In genomic region chr6:15816661-15817060, GRCh38 we compare ENCODE assay signal across 28 cellular contexts.
"Had no signal": no experiment of that assay in that cellular context is flagged by ENCODE, and none has a peak within 500 bp of the region (broad histone marks: within the 10 kb centered on the region; RNA-seq: fewer than 3 reads in every experiment).

No MANE protein-coding gene starts in this region.

- H3K9me3 Mint-ChIP-seq: naive thymus-derived CD4-positive, alpha-beta T cell; natural killer cell; nephron; stimulated activated effector memory CD8-positive, alpha-beta T cell treated with anti-CD3 and anti-CD28 coated beads, Interleukin-12 subunit alpha, Interleukin-12 subunit beta, amount 100 ng/mL, for 72 hours; stimulated activated naive B cell treated with anti-CD40 and anti-IgM and Interleukin-4, amounts not matched to agents 10 μg/mL and 1 μg/mL and 100 μg/mL, for 72 hours; stimulated activated naive CD8-positive, alpha-beta T cell treated with anti-CD3 and anti-CD28 coated beads, Interleukin-15, Interleukin-2, amounts not matched to agents 100 ng/mL and 50 ng/mL, for 24 hours had no signal

- H3K9me3 ChIP-seq: ovary, psoas muscle, right lobe of liver, sigmoid colon, stomach, thoracic aorta, thyroid gland, tibial nerve, upper lobe of right lung, vagina had no signal

- H3K36me3 Mint-ChIP-seq: naive thymus-derived CD4-positive, alpha-beta T cell; natural killer cell; stimulated activated effector memory CD8-positive, alpha-beta T cell treated with anti-CD3 and anti-CD28 coated beads, Interleukin-12 subunit alpha, Interleukin-12 subunit beta, amount 100 ng/mL, for 72 hours; stimulated activated naive B cell treated with anti-CD40 and anti-IgM and Interleukin-4, amounts not matched to agents 10 μg/mL and 1 μg/mL and 100 μg/mL, for 72 hours; type B pancreatic cell had no signal

- H3K27me3 Mint-ChIP-seq: type B pancreatic cell had no signal

- H3K4me3 ChIP-seq: ovary, psoas muscle, right lobe of liver, sigmoid colon, stomach, thoracic aorta, thyroid gland, tibial nerve, upper lobe of right lung, vagina had no signal

- H2AFZ ChIP-seq: parathyroid adenoma had no signal

- H3K4me1 ChIP-seq: parathyroid adenoma, psoas muscle, right lobe of liver, sigmoid colon, stomach, thyroid gland, tibial nerve, upper lobe of right lung, vagina had no signal

- ATAC-seq: naive thymus-derived CD4-positive, alpha-beta T cell; natural killer cell; psoas muscle; right cardiac atrium; right lobe of liver; stimulated activated effector memory CD8-positive, alpha-beta T cell treated with anti-CD3 and anti-CD28 coated beads, Interleukin-12 subunit alpha, Interleukin-12 subunit beta, amount 100 ng/mL, for 72 hours; stimulated activated naive B cell treated with anti-CD40 and anti-IgM and Interleukin-4, amounts not matched to agents 10 μg/mL and 1 μg/mL and 100 μg/mL, for 72 hours; upper lobe of right lung had no signal

- H3K9ac ChIP-seq: parathyroid adenoma had no signal

- H3K79me2 ChIP-seq: parathyroid adenoma had no signal

- H3K4me3 Mint-ChIP-seq: naive thymus-derived CD4-positive, alpha-beta T cell; natural killer cell; nephron; stimulated activated effector memory CD8-positive, alpha-beta T cell treated with anti-CD3 and anti-CD28 coated beads, Interleukin-12 subunit alpha, Interleukin-12 subunit beta, amount 100 ng/mL, for 72 hours; stimulated activated naive B cell treated with anti-CD40 and anti-IgM and Interleukin-4, amounts not matched to agents 10 μg/mL and 1 μg/mL and 100 μg/mL, for 72 hours; stimulated activated naive CD8-positive, alpha-beta T cell treated with anti-CD3 and anti-CD28 coated beads, Interleukin-15, Interleukin-2, amounts not matched to agents 100 ng/mL and 50 ng/mL, for 24 hours; type B pancreatic cell had no signal

- H3K36me3 ChIP-seq: ovary, right lobe of liver, sigmoid colon, stomach, thoracic aorta, thyroid gland, tibial nerve, upper lobe of right lung, vagina had no signal

- DNase-seq: naive thymus-derived CD4-positive, alpha-beta T cell; natural killer cell; occipital lobe; ovary; posterior cingulate gyrus; psoas muscle; right cardiac atrium; right lobe of liver; sigmoid colon; small intestine; stimulated activated CD4-positive, alpha-beta T cell treated with anti-CD3 and anti-CD28 coated beads, Interleukin-15, amount 100 ng/mL, for 24 hours; stimulated activated CD4-positive, alpha-beta T cell treated with anti-CD3 and anti-CD28 coated beads, Interleukin-2, amount 100 ng/mL, for 24 hours; stimulated activated CD4-positive, alpha-beta T cell treated with anti-CD3 and anti-CD28 coated beads, Interleukin-2, amount 100 ng/mL, for 48 hours; stimulated activated CD4-positive, alpha-beta T cell treated with anti-CD3 and anti-CD28 coated beads, Interleukin-4, amount 100 ng/mL, for 24 hours; stimulated activated naive B cell treated with anti-CD40 and anti-IgM and Interleukin-4, amounts not matched to agents 10 μg/mL and 1 μg/mL and 100 μg/mL, for 72 hours; stimulated activated naive CD4-positive, alpha-beta T cell treated with Interleukin-2 at 50 U/mL for 16 hours; stomach; thyroid gland; upper lobe of right lung had no signal

- H3K27ac ChIP-seq: ovary, parathyroid adenoma, psoas muscle, right lobe of liver, sigmoid colon, stomach, thoracic aorta, thyroid gland, tibial nerve, upper lobe of right lung, vagina had no signal

- H3K27me3 ChIP-seq: ovary, right lobe of liver, sigmoid colon, stomach, thyroid gland, tibial nerve, upper lobe of right lung, vagina had no signal

- H3K27ac Mint-ChIP-seq: naive thymus-derived CD4-positive, alpha-beta T cell; natural killer cell; nephron; progenitor cell of endocrine pancreas; stimulated activated effector memory CD8-positive, alpha-beta T cell treated with anti-CD3 and anti-CD28 coated beads, Interleukin-12 subunit alpha, Interleukin-12 subunit beta, amount 100 ng/mL, for 72 hours; stimulated activated naive B cell treated with anti-CD40 and anti-IgM and Interleukin-4, amounts not matched to agents 10 μg/mL and 1 μg/mL and 100 μg/mL, for 72 hours; stimulated activated naive CD8-positive, alpha-beta T cell treated with anti-CD3 and anti-CD28 coated beads, Interleukin-15, Interleukin-2, amounts not matched to agents 100 ng/mL and 50 ng/mL, for 24 hours; type B pancreatic cell had no signal

- H3K4me1 Mint-ChIP-seq: nephron; stimulated activated effector memory CD8-positive, alpha-beta T cell treated with anti-CD3 and anti-CD28 coated beads, Interleukin-12 subunit alpha, Interleukin-12 subunit beta, amount 100 ng/mL, for 72 hours had no signal
